Comparison of ENCODE assay signal across 28 cellular contexts in genomic region chr6:15081437-15081836, GRCh38.
"Had no signal": no experiment of that assay in that cellular context is flagged by ENCODE, and none has a peak within 500 bp of the region (broad histone marks: within the 10 kb centered on the region; RNA-seq: fewer than 3 reads in every experiment).

No MANE protein-coding gene starts in this region.

- H3K4me1 ChIP-seq: breast epithelium had no signal

- H3K36me3 Mint-ChIP-seq: activated CD4-positive, alpha-beta memory T cell treated with anti-CD3 and anti-CD28 coated beads for 36 hours; activated naive CD8-positive, alpha-beta T cell treated with anti-CD3 and anti-CD28 coated beads, Interleukin-2, amount 10 ng/mL, durations not matched to agents 7 days and 5 days had no signal

- H3K27me3 ChIP-seq: breast epithelium had no signal

- H3K4me3 Mint-ChIP-seq: activated B cell treated with CpG ODN at 0.5 μM for 24 hours; activated CD4-positive, alpha-beta memory T cell treated with anti-CD3 and anti-CD28 coated beads for 36 hours; activated CD4-positive, alpha-beta T cell treated with anti-CD3 and anti-CD28 coated beads, Interleukin-2, amount 10 ng/mL, durations not matched to agents 24 days and 14 days; activated naive CD4-positive, alpha-beta T cell treated with anti-CD3 and anti-CD28 coated beads for 36 hours; activated naive CD8-positive, alpha-beta T cell treated with anti-CD3 and anti-CD28 coated beads, Interleukin-2, amount 10 ng/mL, durations not matched to agents 7 days and 5 days; activated T-cell treated with anti-CD3 and anti-CD28 coated beads, Interleukin-2, amount 50 U/mL, for 4 hours; activated T-helper 17 cell treated with anti-CD3 and anti-CD28 coated beads, Interleukin-2, amount 50 U/mL, for 72 hours had no signal

- DNase-seq: activated B cell treated with CpG ODN at 0.5 μM for 24 hours; activated CD4-positive, alpha-beta memory T cell treated with anti-CD3 and anti-CD28 coated beads for 36 hours; activated CD4-positive, alpha-beta T cell treated with anti-CD3 and anti-CD28 coated beads for 1 hour; activated CD4-positive, alpha-beta T cell treated with anti-CD3 and anti-CD28 coated beads, Interleukin-2, amount 10 ng/mL, durations not matched to agents 24 days and 14 days; activated CD8-positive, alpha-beta memory T cell treated with anti-CD3 and anti-CD28 coated beads for 24 hours; activated gamma-delta T cell; activated naive CD4-positive, alpha-beta T cell treated with anti-CD3 and anti-CD28 coated beads for 36 hours; activated naive CD8-positive, alpha-beta T cell treated with anti-CD3 and anti-CD28 coated beads, Interleukin-2, amount 10 ng/mL, durations not matched to agents 7 days and 5 days; activated T-cell treated with anti-CD3 and anti-CD28 coated beads, Interleukin-2, amount 50 U/mL, for 4 hours; aorta; caudate nucleus; Kasumi-1; NCI-H1092; NCI-H1417; NCI-H1694; NCI-H2029; NCI-H2107; NCI-H2171 treated with DMSO at 0.1 percent for 48 hours; NCI-H226; NCI-H526; NCI-H82; RPMI8226; T-helper 1 cell had no signal

- ATAC-seq: activated T-cell treated with anti-CD3 and anti-CD28 coated beads, Interleukin-2, amount 50 U/mL, for 4 hours; activated T-helper 17 cell treated with anti-CD3 and anti-CD28 coated beads, Interleukin-2, amount 50 U/mL, for 72 hours; Panc1; Right ventricle myocardium inferior had no signal

- H3K27me3 Mint-ChIP-seq: activated CD4-positive, alpha-beta T cell treated with anti-CD3 and anti-CD28 coated beads, Interleukin-2, amount 10 ng/mL, durations not matched to agents 24 days and 14 days had no signal

- H3K36me3 ChIP-seq: breast epithelium had no signal

- H3K27ac Mint-ChIP-seq: activated B cell treated with CpG ODN at 0.5 μM for 24 hours; activated CD4-positive, alpha-beta memory T cell treated with anti-CD3 and anti-CD28 coated beads for 36 hours; activated CD4-positive, alpha-beta T cell treated with anti-CD3 and anti-CD28 coated beads, Interleukin-2, amount 10 ng/mL, durations not matched to agents 24 days and 14 days; activated naive CD4-positive, alpha-beta T cell treated with anti-CD3 and anti-CD28 coated beads for 36 hours; activated naive CD8-positive, alpha-beta T cell treated with anti-CD3 and anti-CD28 coated beads, Interleukin-2, amount 10 ng/mL, durations not matched to agents 7 days and 5 days; activated T-helper 17 cell treated with anti-CD3 and anti-CD28 coated beads, Interleukin-2, amount 50 U/mL, for 72 hours had no signal

- H3K4me1 Mint-ChIP-seq: activated T-helper 17 cell treated with anti-CD3 and anti-CD28 coated beads, Interleukin-2, amount 50 U/mL, for 72 hours had no signal

- H3K9me3 ChIP-seq: breast epithelium had no signal

- H3K4me3 ChIP-seq: breast epithelium, SK-N-MC had no signal

- H3K9me3 Mint-ChIP-seq: activated B cell treated with CpG ODN at 0.5 μM for 24 hours; activated CD4-positive, alpha-beta memory T cell treated with anti-CD3 and anti-CD28 coated beads for 36 hours; activated CD4-positive, alpha-beta T cell treated with anti-CD3 and anti-CD28 coated beads, Interleukin-2, amount 10 ng/mL, durations not matched to agents 24 days and 14 days; activated naive CD4-positive, alpha-beta T cell treated with anti-CD3 and anti-CD28 coated beads for 36 hours; activated naive CD8-positive, alpha-beta T cell treated with anti-CD3 and anti-CD28 coated beads, Interleukin-2, amount 10 ng/mL, durations not matched to agents 7 days and 5 days; activated T-cell treated with anti-CD3 and anti-CD28 coated beads, Interleukin-2, amount 50 U/mL, for 4 hours; activated T-helper 17 cell treated with anti-CD3 and anti-CD28 coated beads, Interleukin-2, amount 50 U/mL, for 72 hours had no signal

- H3K27ac ChIP-seq: breast epithelium, SK-N-MC had no signal
